In genomic region chr3:141410408-141410807, GRCh38 we compare ENCODE assay signal across 9 cellular contexts. TPM values are rescaled to one million over a fixed set of nuclear protein-coding genes. Genes with fewer than 3 reads are reported as not detected.
DNase-seq lines count a peak whose midpoint lies in the region; ATAC-seq, FAIRE-seq and TF ChIP-seq lines count a peak whose summit lies in the region.
"Had no signal": no experiment of that assay in that cellular context is flagged by ENCODE, and none has a peak within 500 bp of the region (broad histone marks: within the 10 kb centered on the region; RNA-seq: fewer than 3 reads in every experiment).

No MANE protein-coding gene starts in this region.

- H3K4me3 ChIP-seq in MM.1S (ENCODE audit: low read length) = peak overlapping the region; percentile 18; the same call in 1 of the 2 replicates
- H3K4me3 ChIP-seq in mesendoderm (ENCODE audit: low read length) = no peak overlapping the region

- H3K27ac ChIP-seq in MM.1S (ENCODE audit: low read length) (peak overlapping the region; percentile 98), caudate nucleus (ENCODE audit: low read depth, low read length) (peak overlapping the region; percentile 92), mesendoderm (ENCODE audit: low read depth, low read length) (peak overlapping the region; percentile 89)

- no peak overlapping the region for H2AFZ ChIP-seq in MM.1S (ENCODE audit: low read length)

- no CpG with 5 or more reads among the region's 3 CpGs for WGBS in mesendoderm (ENCODE audit: extremely low coverage, insufficient coverage, low lambda C conversion rate)

- H2AK5ac ChIP-seq in mesendoderm (ENCODE audit: low read length) = no peak overlapping the region

- no peaks in the 10 kb centered on the region for H3K27me3 ChIP-seq in MM.1S (replicated peaks; ENCODE audit: insufficient read depth, low read length)
- H3K27me3 ChIP-seq in mesendoderm (ENCODE audit: insufficient read depth, low read length, poor library complexity) = no peaks in the 10 kb centered on the region

- H3K79me2 ChIP-seq in MM.1S (ENCODE audit: low read length) (peaks cover 100% of the 10 kb centered on the region), mesendoderm (ENCODE audit: control insufficient read depth, insufficient read depth, low read length) (no peaks in the 10 kb centered on the region)

- H3K4ac ChIP-seq in mesendoderm (ENCODE audit: low read depth, low read length) = peak overlapping the region; percentile 78

- no peak overlapping the region for H3K23ac ChIP-seq in mesendoderm (ENCODE audit: low read length)

- H2BK5ac ChIP-seq in mesendoderm (ENCODE audit: low read length) = peak overlapping the region; percentile 36

- peak overlapping the region; percentile 77 for H4K8ac ChIP-seq in mesendoderm (ENCODE audit: low read depth, low read length)

- H3K9me2 ChIP-seq in MM.1S (replicated peaks; ENCODE audit: insufficient read depth, low read length) = no peaks in the 10 kb centered on the region

- H3K9me3 ChIP-seq in MM.1S (replicated peaks; ENCODE audit: insufficient read depth, low read length) = no peaks in the 10 kb centered on the region

- H3K36me3 ChIP-seq in MM.1S (replicated peaks; ENCODE audit: insufficient read depth, low read length) (peaks cover 33% of the 10 kb centered on the region), mesendoderm (ENCODE audit: control insufficient read depth, insufficient read depth, low read length) (no peaks in the 10 kb centered on the region)

- DNase-seq in A172 (ENCODE audit: low spot score) = peak; percentile 62
- peak; percentile 70 for DNase-seq in MM.1S
- DNase-seq in caudate nucleus (lab: John Stamatoyannopoulos, UW) = peak in 28 of 61 donors; percentile 13 to 58 (median 28)
- peak; percentile 35 for DNase-seq in mesendoderm
- DNase-seq in NCI-H187 treated with DMSO at 0.1 percent for 48 hours (lab: John Stamatoyannopoulos, UW) = no peak
- DNase-seq in GM19238 (ENCODE audit: insufficient read length, low spot score) = no peak
- DNase-seq in GM19239 (ENCODE audit: insufficient read length, low spot score) = no peak

- H3F3A ChIP-seq in MM.1S (ENCODE audit: insufficient read depth, low read length) = peaks cover 99% of the 10 kb centered on the region

- peak; percentile 16; the same call in 1 of the 2 replicates for TF ChIP-seq CTCF in MM.1S (IDR thresholded peaks at IDR 0.05; ENCODE audit: low read length)

- ATAC-seq in HG02571 (IDR thresholded peaks at IDR 0.05; ENCODE audit: unreplicated experiment) = no peak

- 0 out of 2 replicates have a peak, but pooled peaks cover 4% of the 10 kb centered on the region for H4K20me1 ChIP-seq in MM.1S (ENCODE audit: insufficient read depth, low read length)

- peaks cover 5% of the 10 kb centered on the region for H3K79me1 ChIP-seq in mesendoderm (ENCODE audit: low read length)

- H4K5ac ChIP-seq in mesendoderm (ENCODE audit: low read length) = peak overlapping the region; percentile 54

- FAIRE-seq in GM19239 (lab: Jason Lieb, UNC) = no peak
- FAIRE-seq: G401.6 had no signal

- peak overlapping the region; percentile 100 for H3K9ac ChIP-seq in MM.1S (ENCODE audit: low read length)
- no peak overlapping the region for H3K9ac ChIP-seq in mesendoderm (ENCODE audit: low read length)

- peak overlapping the region; percentile 12 for H3K56ac ChIP-seq in mesendoderm (ENCODE audit: low read length)

- peak overlapping the region; percentile 98 for H2BK120ac ChIP-seq in mesendoderm (ENCODE audit: low read depth, low read length)

- H3K4me1 ChIP-seq in MM.1S (ENCODE audit: low read length) (peaks cover 97% of the 10 kb centered on the region), mesendoderm (ENCODE audit: control insufficient read depth, low read depth, low read length) (peaks cover 17% of the 10 kb centered on the region)

- H2BK15ac ChIP-seq in mesendoderm (replicated peaks; ENCODE audit: low read depth) = peak overlapping the region; percentile 61

- H3K4me2 ChIP-seq in MM.1S (ENCODE audit: low read depth, low read length) = peak overlapping the region; percentile 61
- no peak overlapping the region for H3K4me2 ChIP-seq in mesendoderm (ENCODE audit: low read length)

- H3K18ac ChIP-seq in mesendoderm (ENCODE audit: low read length) = peak overlapping the region; percentile 75

RNA-seq across cellular contexts. Expression of gene ZBTB38, which starts 42.1 kb away (rescaled TPM):
- 81.2 and 94.1 TPM in 2 replicates for total RNA-seq in A172 (2014; rRNA removed; shearing (Covaris generic))
- 20.8 TPM for polyA plus RNA-seq in mesendoderm (2013, experiment 1 of 2)
- polyA plus RNA-seq in mesendoderm (2013, experiment 2 of 2) = 20.5 TPM

Comparison
In these comparisons a context has a peak if more than half of its experiments do, and no peak if none do; other contexts are left out.
1. DNase-seq: peak in A172 (single experiment), MM.1S (single experiment) and mesendoderm (single experiment); none in NCI-H187 treated with DMSO at 0.1 percent for 48 hours (single experiment), GM19238 (single experiment) and GM19239 (single experiment).
2. Peak in every context shown above with its lines, with median percentiles within 50 percentile points of each other: H3K27ac ChIP-seq.